8 cellular contexts compared by ENCODE assay signal in genomic region chr3:57756022-57756527, GRCh38. TPM values are rescaled to one million over a fixed set of nuclear protein-coding genes. Genes with fewer than 3 reads are reported as not detected.
DNase-seq lines count a peak whose midpoint lies in the region; ATAC-seq and TF ChIP-seq lines count a peak whose summit lies in the region.

Gene SLMAP, plus strand, starts transcription at chr3:57756309. Its CDS starts 1,343 bp downstream, at chr3:57757652.

- TF ChIP-seq CTCF in prostate gland (IDR thresholded peaks at IDR 0.05) = peak in 2 of 4 experiments; percentile 28

- H3K36me3 ChIP-seq in prostate gland (no peaks in the 10 kb centered on the region), urinary bladder (ENCODE audit: insufficient read depth) (no peaks in the 10 kb centered on the region)

- intact Hi-C loops in left ventricle myocardium superior (cut with micrococcal nuclease) = no loop called here
- intact Hi-C loops in prostate gland (cut with DNase I) = loop anchor here (2.0 to 5.0 kb wide), 2 partner anchors 64 to 159 kb away; partner anchors contain the start of genes ARF4 and DENND6A

- no peaks in the 10 kb centered on the region for H3K27me3 ChIP-seq in prostate gland (replicated peaks; ENCODE audit: insufficient read depth)

- peak; percentile 76 for TF ChIP-seq POLR2A in prostate gland (IDR thresholded peaks at IDR 0.05)

- H3K9me3 ChIP-seq in prostate gland = no peaks in the 10 kb centered on the region

- peak within 1 kb of the TSS; percentile 85 to 91 for H3K4me3 ChIP-seq in prostate gland
- H3K4me3 ChIP-seq in urinary bladder (ENCODE audit: low read depth, low read length) = peak within 1 kb of the TSS; percentile 80

- peak; percentile 93 for ATAC-seq in GM18498 (IDR thresholded peaks at IDR 0.05; ENCODE audit: unreplicated experiment)
- ATAC-seq in HG02938 (IDR thresholded peaks at IDR 0.05; ENCODE audit: unreplicated experiment) = peak; percentile 89
- ATAC-seq in left ventricle myocardium superior = peak; percentile 99

- H3K4me1 ChIP-seq in prostate gland (replicated peaks) (no peaks in the 10 kb centered on the region), urinary bladder (ENCODE audit: insufficient read depth) (peaks cover 2% of the 10 kb centered on the region)

- WGBS in prostate gland = under 1% methylated on average over 35 of the region's 41 CpGs
- under 1% methylated on average over 41 of the region's 41 CpGs for WGBS in urinary bladder

- peak; percentile 68 to 79 for DNase-seq in NCI-H187 (lab: John Stamatoyannopoulos, UW)
- DNase-seq in T-helper 2 cell = peak; percentile 88 to 98 (median 93)
- peak; percentile 98 for DNase-seq in left ventricle myocardium superior
- peak; percentile 98 for DNase-seq in prostate gland (ENCODE audit: low spot score)

- peak within 1 kb of the TSS; percentile 80 for H3K27ac ChIP-seq in angular gyrus (ENCODE audit: low read depth, low read length)
- peak within 1 kb of the TSS; percentile 85 for H3K27ac ChIP-seq in prostate gland
- peak within 1 kb of the TSS; percentile 68 for H3K27ac ChIP-seq in urinary bladder (ENCODE audit: low read depth)

RNA-seq across cellular contexts. Expression of gene SLMAP, which starts in this region (rescaled TPM):
- total RNA-seq in left ventricle myocardium superior (263 TPM), prostate gland (100 to 1,000 TPM in 1 of 2 donors, 10 to 100 TPM in 1; 76.3 to 131 TPM), urinary bladder (559 TPM)
- 242 TPM for polyA plus RNA-seq in urinary bladder

Comparison
In these comparisons a context has a peak if more than half of its experiments do, and no peak if none do; other contexts are left out.
1. Peak in every context shown above with its lines: DNase-seq, ATAC-seq, H3K4me3 ChIP-seq and H3K27ac ChIP-seq.